Comparison of ENCODE assay signal across 9 cellular contexts in the genomic region with DNA sequence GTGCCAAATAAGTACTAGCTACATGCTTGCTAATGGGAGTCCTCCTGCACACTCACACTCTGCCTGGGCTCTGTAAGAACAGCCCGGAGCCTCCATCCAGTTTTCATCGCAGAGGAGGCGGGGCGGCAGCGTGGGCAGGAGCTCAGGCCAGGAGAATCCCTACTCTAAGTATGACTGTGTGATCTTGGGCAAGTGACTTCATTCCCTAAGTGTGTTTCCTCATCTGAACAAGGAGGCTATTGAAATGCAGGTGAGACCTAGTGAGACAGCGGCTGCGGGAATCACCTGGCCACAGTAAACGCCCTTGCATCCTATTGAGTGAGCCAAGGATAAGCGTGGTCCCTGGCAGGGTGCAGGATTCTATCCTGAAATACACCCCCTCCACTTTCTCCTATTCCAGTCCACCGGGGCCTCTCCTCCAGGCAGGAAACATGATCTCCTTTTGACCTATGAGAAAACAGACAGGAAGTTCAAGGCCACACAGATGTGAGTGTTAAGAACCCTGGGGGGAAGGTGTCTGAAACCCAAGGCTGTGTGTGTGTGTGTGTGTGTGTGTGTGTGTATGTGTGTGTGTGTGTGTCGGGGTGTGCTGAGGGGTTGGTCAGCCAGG. TPM values are rescaled to one million over a fixed set of nuclear protein-coding genes. Genes with fewer than 3 reads are reported as not detected.
A peak's percentile ranks its signal among the peaks of the same experiment; 100 is the strongest.
DNase-seq lines count a peak whose midpoint lies in the region; ATAC-seq and TF ChIP-seq lines count a peak whose summit lies in the region.
"Had no signal": no experiment of that assay in that cellular context is flagged by ENCODE, and none has a peak within 500 bp of the region (broad histone marks: within the 10 kb centered on the region; RNA-seq: fewer than 3 reads in every experiment).

No MANE protein-coding gene starts in this region.

- no peaks in the 10 kb centered on the region for H3K9me3 Mint-ChIP-seq in T-helper 2 cell treated with Interferon-gamma antibody and Interleukin-4, amounts not matched to agents 5 μg/mL and 100 μg/mL, for 36 hours

- H3K36me3 Mint-ChIP-seq in T-helper 2 cell treated with Interferon-gamma antibody and Interleukin-4, amounts not matched to agents 5 μg/mL and 100 μg/mL, for 36 hours (ENCODE audit: low read depth) = no peaks in the 10 kb centered on the region

- H3K4me3 ChIP-seq in H7 (ENCODE audit: insufficient read depth, low read depth, low read length) (no peak overlapping the region), kidney epithelial cell (ENCODE audit: low read depth, low read length) (no peak overlapping the region)
- H3K4me3 ChIP-seq: tibial artery had no signal

- H3K27me3 ChIP-seq in H7 (ENCODE audit: control insufficient read depth, insufficient read depth, low read length) (peaks cover 47% of the 10 kb centered on the region), kidney epithelial cell (ENCODE audit: control insufficient read depth, insufficient read depth, low read length) (no peaks in the 10 kb centered on the region)

- TF ChIP-seq CTCF in kidney epithelial cell (IDR thresholded peaks at IDR 0.05; ENCODE audit: insufficient read depth, low read length, poor library complexity, severe bottlenecking) = no peak

- DNase-seq in COLO829 (ENCODE audit: low spot score) = peak; percentile 65
- DNase-seq in H7 = peak; percentile 73
- DNase-seq in T-helper 2 cell treated with Interferon-gamma antibody and Interleukin-4, amounts not matched to agents 5 μg/mL and 100 μg/mL, for 36 hours (ENCODE audit: low spot score) = no peak
- peak; percentile 43 for DNase-seq in kidney epithelial cell (ENCODE audit: low read depth)
- no peak for DNase-seq in NCI-H1092 treated with DMSO at 0.1 percent for 48 hours (lab: John Stamatoyannopoulos, UW)
- DNase-seq: tibial artery had no signal

- peak overlapping the region; percentile 10 for H3K4me3 Mint-ChIP-seq in T-helper 2 cell treated with Interferon-gamma antibody and Interleukin-4, amounts not matched to agents 5 μg/mL and 100 μg/mL, for 36 hours

- H3K27me3 Mint-ChIP-seq in T-helper 2 cell treated with Interferon-gamma antibody and Interleukin-4, amounts not matched to agents 5 μg/mL and 100 μg/mL, for 36 hours (ENCODE audit: low read depth) = peaks cover 27% of the 10 kb centered on the region

- no peak for ATAC-seq in HG03520 (IDR thresholded peaks at IDR 0.05; ENCODE audit: unreplicated experiment)
- ATAC-seq in GM19452 (IDR thresholded peaks at IDR 0.05; ENCODE audit: unreplicated experiment) = no peak
- no peak for ATAC-seq in HG03571 (IDR thresholded peaks at IDR 0.05; ENCODE audit: unreplicated experiment)

- H3K27ac Mint-ChIP-seq in T-helper 2 cell treated with Interferon-gamma antibody and Interleukin-4, amounts not matched to agents 5 μg/mL and 100 μg/mL, for 36 hours = peak overlapping the region; percentile 4

- peaks cover 30% of the 10 kb centered on the region for H3K4me1 Mint-ChIP-seq in T-helper 2 cell treated with Interferon-gamma antibody and Interleukin-4, amounts not matched to agents 5 μg/mL and 100 μg/mL, for 36 hours (ENCODE audit: low read depth)

- H3K36me3 ChIP-seq in H7 (replicated peaks; ENCODE audit: control insufficient read depth, insufficient read depth, low read length) = no peaks in the 10 kb centered on the region
- no peaks in the 10 kb centered on the region for H3K36me3 ChIP-seq in kidney epithelial cell (ENCODE audit: control insufficient read depth, insufficient read depth, low read length)
- H3K36me3 ChIP-seq: tibial artery had no signal

RNA-seq across cellular contexts. Expression of gene RAI1, which starts 5.2 kb away (rescaled TPM):
- total RNA-seq in H7 (2014; rRNA removed; shearing (Covaris generic)) = 11.3 and 13.7 TPM in 2 replicates
- 31.3 and 35.0 TPM in 2 replicates for total RNA-seq in kidney epithelial cell

Comparison
In these comparisons a context has a peak if more than half of its experiments do, and no peak if none do; other contexts are left out.
1. DNase-seq: peak in COLO829 (single experiment), H7 (single experiment) and kidney epithelial cell (single experiment); none in T-helper 2 cell treated with Interferon-gamma antibody and Interleukin-4, amounts not matched to agents 5 μg/mL and 100 μg/mL, for 36 hours (single experiment) and NCI-H1092 treated with DMSO at 0.1 percent for 48 hours (single experiment).